8 cellular contexts compared by ENCODE assay signal in genomic region chr20:33811763-33812672, GRCh38. TPM values are rescaled to one million over a fixed set of nuclear protein-coding genes. Genes with fewer than 3 reads are reported as not detected.
DNase-seq lines count a peak whose midpoint lies in the region; ATAC-seq, FAIRE-seq and TF ChIP-seq lines count a peak whose summit lies in the region.

No MANE protein-coding gene starts in this region.

- H3K9ac ChIP-seq in DND-41 (ENCODE audit: low read depth, low read length) (peak overlapping the region; percentile 71), rectal smooth muscle tissue (ENCODE audit: low read length) (peak overlapping the region; percentile 95)

- peaks cover 58% of the 10 kb centered on the region for H3K79me2 ChIP-seq in DND-41 (ENCODE audit: insufficient read depth, low read length)

- no peaks in the 10 kb centered on the region for H3K27me3 ChIP-seq in DND-41 (ENCODE audit: insufficient read depth, low read length, poor library complexity)
- H3K27me3 ChIP-seq in right atrium auricular region: no peaks in the 10 kb centered on the region
- no peaks in the 10 kb centered on the region for H3K27me3 ChIP-seq in rectal smooth muscle tissue (ENCODE audit: control insufficient read depth, insufficient read depth, low read length)

- no peak for FAIRE-seq in RCC 7860 (lab: Jason Lieb, UNC)

- peaks cover 43% of the 10 kb centered on the region for H3K4me1 ChIP-seq in DND-41 (ENCODE audit: insufficient read depth, low read length)
- H3K4me1 ChIP-seq in right atrium auricular region: peaks cover 0 to 36% of the 10 kb centered on the region in 2 donors
- peaks cover 14% of the 10 kb centered on the region for H3K4me1 ChIP-seq in rectal smooth muscle tissue (ENCODE audit: control insufficient read depth, insufficient read depth, low read length)

- WGBS in adipose tissue, 3 donors: 0 to 1% (median 0%) methylated on average over 25 of the region's 25 CpGs

- peak overlapping the region; percentile 71 for H3K27ac ChIP-seq in DND-41 (ENCODE audit: low read length)
- peak overlapping the region; percentile 98 for H3K27ac ChIP-seq in adipose tissue (ENCODE audit: low read depth, low read length)
- H3K27ac ChIP-seq in right atrium auricular region: peak overlapping the region; percentile 87 to 89
- H3K27ac ChIP-seq in rectal smooth muscle tissue (ENCODE audit: low read depth, low read length): peak overlapping the region; percentile 90

- no peaks in the 10 kb centered on the region for H3K9me3 ChIP-seq in DND-41 (ENCODE audit: insufficient read depth, low read length, severe bottlenecking)
- H3K9me3 ChIP-seq in right atrium auricular region: no peaks in the 10 kb centered on the region

- H3K36me3 ChIP-seq in DND-41 (ENCODE audit: insufficient read depth, low read length) (peaks cover 21% of the 10 kb centered on the region), right atrium auricular region (no peaks in the 10 kb centered on the region), rectal smooth muscle tissue (ENCODE audit: control insufficient read depth, insufficient read depth, low read length) (no peaks in the 10 kb centered on the region)

- H3K4me2 ChIP-seq in DND-41 (ENCODE audit: insufficient read depth, low read length): peak overlapping the region; percentile 82

- peak overlapping the region; percentile 66 for H2AFZ ChIP-seq in DND-41 (ENCODE audit: low read depth, low read length)

- ATAC-seq in DND-41 (ENCODE audit: insufficient read depth, low read depth) (peak; percentile 23; the same call in 1 of the 3 replicates), HG02759 (IDR thresholded peaks at IDR 0.05; ENCODE audit: unreplicated experiment) (peak; percentile 13)

- peaks cover 47% of the 10 kb centered on the region for H4K20me1 ChIP-seq in DND-41 (ENCODE audit: insufficient read depth, low read length)

- H3K4me3 ChIP-seq in DND-41 (ENCODE audit: low read depth in 1 of 2, low read length in 2 of 2): peak overlapping the region; percentile 57 to 70
- H3K4me3 ChIP-seq in right atrium auricular region: peak overlapping the region; percentile 82 to 91
- H3K4me3 ChIP-seq in rectal smooth muscle tissue (ENCODE audit: low read length): peak overlapping the region; percentile 80

- DNase-seq in DND-41 (peak; percentile 50), RCC 7860 (ENCODE audit: low spot score) (peak; percentile 54), right atrium auricular region (ENCODE audit: low spot score) (peak; percentile 86), D341Med (ENCODE audit: low spot score) (no peak), cortex of kidney (lab: John Stamatoyannopoulos, UW) (no peak)

- TF ChIP-seq CTCF in DND-41 (IDR thresholded peaks at IDR 0.05; ENCODE audit: borderline replicate concordance, extremely low read depth, low read length, poor library complexity, severe bottlenecking) (no peak), right atrium auricular region (IDR thresholded peaks at IDR 0.05) (no peak)

RNA-seq across cellular contexts. Expression of gene CHMP4B, which starts 0.9 kb away (rescaled TPM):
- 100 to 1,000 TPM in 1 of 3 donors, 10 to 100 TPM in 2; 50.9 to 131 (median 97.2) TPM for polyA plus RNA-seq in adipose tissue
- total RNA-seq in right atrium auricular region: 10 to 100 TPM; 57.0 to 79.5 TPM

Comparison
In these comparisons a context has a peak if more than half of its experiments do, and no peak if none do; other contexts are left out.
1. DNase-seq: peak in DND-41 (single experiment), RCC 7860 (single experiment) and right atrium auricular region (single experiment); none in D341Med (single experiment) and cortex of kidney (single experiment).
2. Peak in every context shown above with its lines, with median percentiles within 50 percentile points of each other: H3K27ac ChIP-seq and H3K4me3 ChIP-seq.